17 cellular contexts compared by ENCODE assay signal in genomic region chr11:15907806-15908205, GRCh38.
DNase-seq lines count a peak whose midpoint lies in the region; ATAC-seq, FAIRE-seq and TF ChIP-seq lines count a peak whose summit lies in the region.
"Had no signal": no experiment of that assay in that cellular context is flagged by ENCODE, and none has a peak within 500 bp of the region (broad histone marks: within the 10 kb centered on the region; RNA-seq: fewer than 3 reads in every experiment).

No MANE protein-coding gene starts in this region.

- BruUV-seq in K562 (replicated peaks; lab: Mats Ljungman, UMichigan), result no TSS peak

- DNase-seq in NCI-H345 (lab: John Stamatoyannopoulos, UW) (peak; percentile 5), NCI-H345 treated with DMSO at 0.1 percent for 48 hours (lab: John Stamatoyannopoulos, UW; ENCODE audit: unreplicated experiment) (no peak), H7 (peak; percentile 69), K562 (ENCODE audit: extremely low read depth in 1 of 4, low spot score in 3 of 4) (no peak), neuronal stem cell (ENCODE audit: low spot score) (no peak), dedifferentiated amniotic fluid mesenchymal stem cell (ENCODE audit: extremely low spot score) (no peak), NCI-H748 treated with DMSO at 0.1 percent for 48 hours (lab: John Stamatoyannopoulos, UW) (no peak)
- DNase-seq: 8988T; AML-193; CD8-positive, alpha-beta memory T cell; DND-41; GF-D8; HFFc6 had no signal

- ATAC-seq in K562 (peak; percentile 20; the same call in 1 of the 3 replicates), HG02763 (IDR thresholded peaks at IDR 0.05; ENCODE audit: unreplicated experiment) (no peak)

- peak overlapping the region; percentile 20 for H3K18ac ChIP-seq in neuronal stem cell (ENCODE audit: low read length)

- WGBS in K562 (ENCODE audit: insufficient coverage, low coverage, missing lambda C conversion rate), result 34% methylated on average over 3 of the region's 3 CpGs
- WGBS in neuronal stem cell (ENCODE audit: extremely low coverage in 2 of 2, insufficient read length in 2 of 2, insufficient replicate concordance in 1 of 2), 2 donors, result no CpG with 5 or more reads among the region's 3 CpGs

- no peak for TF ChIP-seq CTCF in K562 (IDR thresholded peaks at IDR 0.05 in 2 of 3, conservative IDR thresholded peaks at IDR 0.05 in 1 of 3; ENCODE audit: insufficient read depth in 2 of 3, low read depth in 1 of 3, low read length in 3 of 3)

- H3K4me3 ChIP-seq in H7 (ENCODE audit: insufficient read depth, low read depth, low read length) (no peak overlapping the region), K562 (no peak overlapping the region), neuronal stem cell (ENCODE audit: low read length in 2 of 2) (no peak overlapping the region)
- H3K4me3 ChIP-seq: BLaER1, HAP-1 had no signal

- no peak overlapping the region for H2AK5ac ChIP-seq in neuronal stem cell (ENCODE audit: low read depth, low read length)

- no peaks in the 10 kb centered on the region for H3K9me1 ChIP-seq in K562 (ENCODE audit: control insufficient read depth, insufficient read depth, low read length)

- H3K36me3 ChIP-seq in H7 (replicated peaks; ENCODE audit: control insufficient read depth, insufficient read depth, low read length) (no peaks in the 10 kb centered on the region), K562 (ENCODE audit: control insufficient read depth, insufficient read depth, low read length) (no peaks in the 10 kb centered on the region), neuronal stem cell (replicated peaks in 1 of 2; ENCODE audit: control insufficient read depth in 2 of 2, insufficient read depth in 2 of 2, low read length in 2 of 2) (no peaks in the 10 kb centered on the region)
- H3K36me3 ChIP-seq: BLaER1, HAP-1 had no signal

- no peak for TF ChIP-seq POLR2A in K562 (conservative IDR thresholded peaks at IDR 0.05)

- H4K91ac ChIP-seq in neuronal stem cell (ENCODE audit: low read depth, low read length, poor library complexity), result peak overlapping the region; percentile 77

- H3K79me1 ChIP-seq in neuronal stem cell (ENCODE audit: low read depth, low read length), result peaks cover 3% of the 10 kb centered on the region

- intact Hi-C loops in K562 (cut with micrococcal nuclease), result no loop called here

- TF ChIP-seq EP300 in K562 (IDR thresholded peaks at IDR 0.05; ENCODE audit: low read length), result no peak

- H2BK5ac ChIP-seq in neuronal stem cell (ENCODE audit: low read length), result no peak overlapping the region

- no peak overlapping the region; the same call in 2 of the 3 replicates for H3K27ac ChIP-seq in K562 (ENCODE audit: extremely low read depth, low read depth, low read length)
- no peak overlapping the region for H3K27ac ChIP-seq in neuronal stem cell (replicated peaks; ENCODE audit: low read length)
- H3K27ac ChIP-seq: BLaER1 had no signal

- no peak for TF ChIP-seq RAD21 in K562 (CRISPR knock-in tag; conservative IDR thresholded peaks at IDR 0.05 in 1 of 2, IDR thresholded peaks at IDR 0.05 in 1 of 2)

- H4K8ac ChIP-seq in neuronal stem cell (ENCODE audit: low read depth, low read length), result no peak overlapping the region

- H3K14ac ChIP-seq in neuronal stem cell (ENCODE audit: low read length), result no peak overlapping the region

- H3K9ac ChIP-seq in K562 (ENCODE audit: insufficient read depth in 1 of 2, low read depth in 2 of 2, low read length in 2 of 2), result no peak overlapping the region
- no peak overlapping the region for H3K9ac ChIP-seq in neuronal stem cell (ENCODE audit: low read depth, low read length, poor library complexity)
- H3K9ac ChIP-seq: BLaER1 had no signal

- POLR2A ChIA-PET in K562 (lab: Yijun Ruan, JAX), result no interaction called here

- no peak overlapping the region for H3K4me2 ChIP-seq in K562 (ENCODE audit: insufficient read depth, low read length)
- no peak overlapping the region for H3K4me2 ChIP-seq in neuronal stem cell (ENCODE audit: insufficient read depth, low read length, poor library complexity, severe bottlenecking)
- H3K4me2 ChIP-seq: BLaER1 had no signal

- no peak overlapping the region for H3K23ac ChIP-seq in neuronal stem cell (ENCODE audit: low read depth, low read length, poor library complexity)

- H3K9me3 ChIP-seq in K562 (replicated peaks; ENCODE audit: control insufficient read depth, insufficient read depth, low read depth, low read length) (no peaks in the 10 kb centered on the region), neuronal stem cell (replicated peaks in 1 of 2; ENCODE audit: control insufficient read depth in 2 of 2, insufficient read depth in 1 of 2, low read depth in 1 of 2, low read length in 2 of 2) (peaks cover 0 to 5% of the 10 kb centered on the region in 2 donors)
- H3K9me3 ChIP-seq: BLaER1, Caco-2, HAP-1 had no signal

- in situ Hi-C loops in K562 (cut with MboI), result no loop called here

- peak overlapping the region; percentile 87 for H2BK12ac ChIP-seq in neuronal stem cell (ENCODE audit: low read length)

- no peak for FAIRE-seq in K562 (lab: Jason Lieb, UNC)

- CTCF ChIA-PET in K562 (lab: Yijun Ruan, JAX; ENCODE audit: low intra/inter-chr PET ratio), result no interaction called here

- H2BK15ac ChIP-seq in neuronal stem cell (ENCODE audit: low read length), result no peak overlapping the region

- H3K4ac ChIP-seq in neuronal stem cell (ENCODE audit: low read length), result no peak overlapping the region

- H3K27me3 ChIP-seq in H7 (ENCODE audit: control insufficient read depth, insufficient read depth, low read length) (no peaks in the 10 kb centered on the region), K562 (ENCODE audit: control insufficient read depth in 2 of 2, insufficient read depth in 2 of 2, low read length in 2 of 2) (peaks cover 0 to 17% of the 10 kb centered on the region in 2 experiments; a peak in 3 of 5 replicates), neuronal stem cell (ENCODE audit: control insufficient read depth in 3 of 3, insufficient read depth in 3 of 3, low read depth in 1 of 3, low read length in 3 of 3) (peaks cover 0 to 14% (median 1%) of the 10 kb centered on the region in 3 experiments)
- H3K27me3 ChIP-seq: BLaER1 had no signal

- no peaks in the 10 kb centered on the region; the same call in 1 of the 2 replicates for H4K20me1 ChIP-seq in K562 (replicated peaks; ENCODE audit: control insufficient read depth, insufficient read depth, low read length)
- H4K20me1 ChIP-seq: BLaER1 had no signal

- no peak overlapping the region for H2BK120ac ChIP-seq in neuronal stem cell (ENCODE audit: low read depth, low read length)

- peaks cover 0 to 8% of the 10 kb centered on the region in 2 experiments; a peak in 2 of 5 replicates for H3K4me1 ChIP-seq in K562 (replicated peaks in 1 of 2; ENCODE audit: control insufficient read depth in 2 of 2, insufficient read depth in 2 of 2, low read length in 2 of 2)
- H3K4me1 ChIP-seq in neuronal stem cell (ENCODE audit: control insufficient read depth in 2 of 2, insufficient read depth in 1 of 2, low read depth in 1 of 2, low read length in 2 of 2), result peaks cover 0 to 4% of the 10 kb centered on the region in 2 donors
- H3K4me1 ChIP-seq: BLaER1, Caco-2, HAP-1 had no signal

- no peaks in the 10 kb centered on the region for H3K79me2 ChIP-seq in K562 (ENCODE audit: control insufficient read depth, insufficient read depth, low read length)

- H2AFZ ChIP-seq in K562 (ENCODE audit: low read depth, low read length) (no peak overlapping the region), neuronal stem cell (ENCODE audit: low read length) (no peak overlapping the region)

TF ChIP-seq in K562, 482 proteins besides CTCF, POLR2A, EP300 and RAD21:
- TF ChIP-seq SLC30A9 (CRISPR knock-in tag; IDR thresholded peaks at IDR 0.05) (no peak), JUNB (CRISPR knock-in tag; conservative IDR thresholded peaks at IDR 0.05) (no peak), ELF2 (CRISPR knock-in tag; IDR thresholded peaks at IDR 0.05) (no peak), ZNF76 (CRISPR knock-in tag; IDR thresholded peaks at IDR 0.05; ENCODE audit: borderline replicate concordance) (no peak), TOE1 (IDR thresholded peaks at IDR 0.05; ENCODE audit: borderline replicate concordance) (no peak), TOE1 (CRISPR knock-in tag; IDR thresholded peaks at IDR 0.05; ENCODE audit: borderline replicate concordance, low read depth) (no peak), PHTF2 (CRISPR knock-in tag; IDR thresholded peaks at IDR 0.05) (no peak), ZNF77 (CRISPR knock-in tag; IDR thresholded peaks at IDR 0.05) (no peak), SMAD4 (CRISPR knock-in tag; conservative IDR thresholded peaks at IDR 0.05) (no peak), ZBTB1 (CRISPR knock-in tag; IDR thresholded peaks at IDR 0.05; ENCODE audit: borderline replicate concordance, low read depth) (no peak), SMAD3 (CRISPR knock-in tag; conservative IDR thresholded peaks at IDR 0.05) (no peak), TEAD4 (IDR thresholded peaks at IDR 0.05; ENCODE audit: low read length) (no peak), TEAD4 (CRISPR knock-in tag; IDR thresholded peaks at IDR 0.05; ENCODE audit: borderline replicate concordance) (no peak)

Comparison
In these comparisons a context has a peak if more than half of its experiments do, and no peak if none do; other contexts are left out.
1. DNase-seq: peak in NCI-H345 (single experiment) and H7 (single experiment); none in NCI-H345 treated with DMSO at 0.1 percent for 48 hours (single experiment), K562 (0 of 4), neuronal stem cell (single experiment), dedifferentiated amniotic fluid mesenchymal stem cell (single experiment) and NCI-H748 treated with DMSO at 0.1 percent for 48 hours (single experiment).